Comparison of ENCODE assay signal across 1 cellular context in genomic region chr16:84738255-84739038, GRCh38.
TF ChIP-seq lines count a peak whose summit lies in the region.

No MANE protein-coding gene starts in this region.

TF ChIP-seq in K562, 482 proteins besides CTCF, POLR2A, EP300 and RAD21 (continued from another document and continues in another):
- TF ChIP-seq CUX1 (CRISPR knock-in tag; IDR thresholded peaks at IDR 0.05) (no peak), CREB1 (IDR thresholded peaks at IDR 0.05) (0 out of 2 replicates have a peak, but pooled peaks have one; percentile 20), CREB1 (CRISPR knock-in tag; IDR thresholded peaks at IDR 0.05) (peak; percentile 69; the same call in 1 of the 2 replicates), ZNF592 (IDR thresholded peaks at IDR 0.05) (peak; percentile 45; the same call in 1 of the 2 replicates), ZC3H4 (CRISPR knock-in tag; IDR thresholded peaks at IDR 0.05; ENCODE audit: borderline replicate concordance) (no peak), U2AF2 (optimal IDR thresholded peaks at IDR 0.05; ENCODE audit: low read depth, low read length) (no peak), NUFIP1 (IDR thresholded peaks at IDR 0.05; ENCODE audit: partially characterized antibody) (no peak), NFE2L1 (tag; IDR thresholded peaks at IDR 0.05; ENCODE audit: borderline replicate concordance, low read depth) (no peak), ZNF121 (CRISPR knock-in tag; conservative IDR thresholded peaks at IDR 0.05) (no peak), ZFX (CRISPR knock-in tag; IDR thresholded peaks at IDR 0.05) (no peak), PCBP1 (IDR thresholded peaks at IDR 0.05; ENCODE audit: low read depth, low read length, poor library complexity, severe bottlenecking) (no peak), AFF1 (IDR thresholded peaks at IDR 0.05; ENCODE audit: low read depth in 1 of 2, partially characterized antibody in 2 of 2) (no peak), PML (IDR thresholded peaks at IDR 0.05; ENCODE audit: low read length) (no peak), MAZ (CRISPR knock-in tag; conservative IDR thresholded peaks at IDR 0.05 in 1 of 2, IDR thresholded peaks at IDR 0.05 in 1 of 2) (no peak), MTA3 (IDR thresholded peaks at IDR 0.05; ENCODE audit: borderline replicate concordance) (0 out of 2 replicates have a peak, but pooled peaks have one; percentile 52), ATF2 (CRISPR knock-in tag; IDR thresholded peaks at IDR 0.05) (no peak)
- TF ChIP-seq, protein P1, sequence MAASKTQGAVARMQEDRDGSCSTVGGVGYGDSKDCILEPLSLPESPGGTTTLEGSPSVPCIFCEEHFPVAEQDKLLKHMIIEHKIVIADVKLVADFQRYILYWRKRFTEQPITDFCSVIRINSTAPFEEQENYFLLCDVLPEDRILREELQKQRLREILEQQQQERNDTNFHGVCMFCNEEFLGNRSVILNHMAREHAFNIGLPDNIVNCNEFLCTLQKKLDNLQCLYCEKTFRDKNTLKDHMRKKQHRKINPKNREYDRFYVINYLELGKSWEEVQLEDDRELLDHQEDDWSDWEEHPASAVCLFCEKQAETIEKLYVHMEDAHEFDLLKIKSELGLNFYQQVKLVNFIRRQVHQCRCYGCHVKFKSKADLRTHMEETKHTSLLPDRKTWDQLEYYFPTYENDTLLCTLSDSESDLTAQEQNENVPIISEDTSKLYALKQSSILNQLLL (CRISPR knock-in tag; IDR thresholded peaks at IDR 0.05; ENCODE audit: borderline replicate concordance) = no peak
- TF ChIP-seq, protein P2, sequence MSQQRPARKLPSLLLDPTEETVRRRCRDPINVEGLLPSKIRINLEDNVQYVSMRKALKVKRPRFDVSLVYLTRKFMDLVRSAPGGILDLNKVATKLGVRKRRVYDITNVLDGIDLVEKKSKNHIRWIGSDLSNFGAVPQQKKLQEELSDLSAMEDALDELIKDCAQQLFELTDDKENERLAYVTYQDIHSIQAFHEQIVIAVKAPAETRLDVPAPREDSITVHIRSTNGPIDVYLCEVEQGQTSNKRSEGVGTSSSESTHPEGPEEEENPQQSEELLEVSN (IDR thresholded peaks at IDR 0.05; ENCODE audit: borderline replicate concordance in 1 of 2, extremely low read depth in 1 of 2, insufficient read depth in 1 of 2, insufficient read length in 1 of 2, low read depth in 1 of 2, low read length in 1 of 2, poor library complexity in 1 of 2, severe bottlenecking in 1 of 2) = no peak
- TF ChIP-seq, protein P3, sequence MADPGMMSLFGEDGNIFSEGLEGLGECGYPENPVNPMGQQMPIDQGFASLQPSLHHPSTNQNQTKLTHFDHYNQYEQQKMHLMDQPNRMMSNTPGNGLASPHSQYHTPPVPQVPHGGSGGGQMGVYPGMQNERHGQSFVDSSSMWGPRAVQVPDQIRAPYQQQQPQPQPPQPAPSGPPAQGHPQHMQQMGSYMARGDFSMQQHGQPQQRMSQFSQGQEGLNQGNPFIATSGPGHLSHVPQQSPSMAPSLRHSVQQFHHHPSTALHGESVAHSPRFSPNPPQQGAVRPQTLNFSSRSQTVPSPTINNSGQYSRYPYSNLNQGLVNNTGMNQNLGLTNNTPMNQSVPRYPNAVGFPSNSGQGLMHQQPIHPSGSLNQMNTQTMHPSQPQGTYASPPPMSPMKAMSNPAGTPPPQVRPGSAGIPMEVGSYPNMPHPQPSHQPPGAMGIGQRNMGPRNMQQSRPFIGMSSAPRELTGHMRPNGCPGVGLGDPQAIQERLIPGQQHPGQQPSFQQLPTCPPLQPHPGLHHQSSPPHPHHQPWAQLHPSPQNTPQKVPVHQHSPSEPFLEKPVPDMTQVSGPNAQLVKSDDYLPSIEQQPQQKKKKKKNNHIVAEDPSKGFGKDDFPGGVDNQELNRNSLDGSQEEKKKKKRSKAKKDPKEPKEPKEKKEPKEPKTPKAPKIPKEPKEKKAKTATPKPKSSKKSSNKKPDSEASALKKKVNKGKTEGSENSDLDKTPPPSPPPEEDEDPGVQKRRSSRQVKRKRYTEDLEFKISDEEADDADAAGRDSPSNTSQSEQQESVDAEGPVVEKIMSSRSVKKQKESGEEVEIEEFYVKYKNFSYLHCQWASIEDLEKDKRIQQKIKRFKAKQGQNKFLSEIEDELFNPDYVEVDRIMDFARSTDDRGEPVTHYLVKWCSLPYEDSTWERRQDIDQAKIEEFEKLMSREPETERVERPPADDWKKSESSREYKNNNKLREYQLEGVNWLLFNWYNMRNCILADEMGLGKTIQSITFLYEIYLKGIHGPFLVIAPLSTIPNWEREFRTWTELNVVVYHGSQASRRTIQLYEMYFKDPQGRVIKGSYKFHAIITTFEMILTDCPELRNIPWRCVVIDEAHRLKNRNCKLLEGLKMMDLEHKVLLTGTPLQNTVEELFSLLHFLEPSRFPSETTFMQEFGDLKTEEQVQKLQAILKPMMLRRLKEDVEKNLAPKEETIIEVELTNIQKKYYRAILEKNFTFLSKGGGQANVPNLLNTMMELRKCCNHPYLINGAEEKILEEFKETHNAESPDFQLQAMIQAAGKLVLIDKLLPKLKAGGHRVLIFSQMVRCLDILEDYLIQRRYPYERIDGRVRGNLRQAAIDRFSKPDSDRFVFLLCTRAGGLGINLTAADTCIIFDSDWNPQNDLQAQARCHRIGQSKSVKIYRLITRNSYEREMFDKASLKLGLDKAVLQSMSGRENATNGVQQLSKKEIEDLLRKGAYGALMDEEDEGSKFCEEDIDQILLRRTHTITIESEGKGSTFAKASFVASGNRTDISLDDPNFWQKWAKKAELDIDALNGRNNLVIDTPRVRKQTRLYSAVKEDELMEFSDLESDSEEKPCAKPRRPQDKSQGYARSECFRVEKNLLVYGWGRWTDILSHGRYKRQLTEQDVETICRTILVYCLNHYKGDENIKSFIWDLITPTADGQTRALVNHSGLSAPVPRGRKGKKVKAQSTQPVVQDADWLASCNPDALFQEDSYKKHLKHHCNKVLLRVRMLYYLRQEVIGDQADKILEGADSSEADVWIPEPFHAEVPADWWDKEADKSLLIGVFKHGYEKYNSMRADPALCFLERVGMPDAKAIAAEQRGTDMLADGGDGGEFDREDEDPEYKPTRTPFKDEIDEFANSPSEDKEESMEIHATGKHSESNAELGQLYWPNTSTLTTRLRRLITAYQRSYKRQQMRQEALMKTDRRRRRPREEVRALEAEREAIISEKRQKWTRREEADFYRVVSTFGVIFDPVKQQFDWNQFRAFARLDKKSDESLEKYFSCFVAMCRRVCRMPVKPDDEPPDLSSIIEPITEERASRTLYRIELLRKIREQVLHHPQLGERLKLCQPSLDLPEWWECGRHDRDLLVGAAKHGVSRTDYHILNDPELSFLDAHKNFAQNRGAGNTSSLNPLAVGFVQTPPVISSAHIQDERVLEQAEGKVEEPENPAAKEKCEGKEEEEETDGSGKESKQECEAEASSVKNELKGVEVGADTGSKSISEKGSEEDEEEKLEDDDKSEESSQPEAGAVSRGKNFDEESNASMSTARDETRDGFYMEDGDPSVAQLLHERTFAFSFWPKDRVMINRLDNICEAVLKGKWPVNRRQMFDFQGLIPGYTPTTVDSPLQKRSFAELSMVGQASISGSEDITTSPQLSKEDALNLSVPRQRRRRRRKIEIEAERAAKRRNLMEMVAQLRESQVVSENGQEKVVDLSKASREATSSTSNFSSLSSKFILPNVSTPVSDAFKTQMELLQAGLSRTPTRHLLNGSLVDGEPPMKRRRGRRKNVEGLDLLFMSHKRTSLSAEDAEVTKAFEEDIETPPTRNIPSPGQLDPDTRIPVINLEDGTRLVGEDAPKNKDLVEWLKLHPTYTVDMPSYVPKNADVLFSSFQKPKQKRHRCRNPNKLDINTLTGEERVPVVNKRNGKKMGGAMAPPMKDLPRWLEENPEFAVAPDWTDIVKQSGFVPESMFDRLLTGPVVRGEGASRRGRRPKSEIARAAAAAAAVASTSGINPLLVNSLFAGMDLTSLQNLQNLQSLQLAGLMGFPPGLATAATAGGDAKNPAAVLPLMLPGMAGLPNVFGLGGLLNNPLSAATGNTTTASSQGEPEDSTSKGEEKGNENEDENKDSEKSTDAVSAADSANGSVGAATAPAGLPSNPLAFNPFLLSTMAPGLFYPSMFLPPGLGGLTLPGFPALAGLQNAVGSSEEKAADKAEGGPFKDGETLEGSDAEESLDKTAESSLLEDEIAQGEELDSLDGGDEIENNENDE (IDR thresholded peaks at IDR 0.05; ENCODE audit: low read depth, low read length) = no peak
